In the genomic region with DNA sequence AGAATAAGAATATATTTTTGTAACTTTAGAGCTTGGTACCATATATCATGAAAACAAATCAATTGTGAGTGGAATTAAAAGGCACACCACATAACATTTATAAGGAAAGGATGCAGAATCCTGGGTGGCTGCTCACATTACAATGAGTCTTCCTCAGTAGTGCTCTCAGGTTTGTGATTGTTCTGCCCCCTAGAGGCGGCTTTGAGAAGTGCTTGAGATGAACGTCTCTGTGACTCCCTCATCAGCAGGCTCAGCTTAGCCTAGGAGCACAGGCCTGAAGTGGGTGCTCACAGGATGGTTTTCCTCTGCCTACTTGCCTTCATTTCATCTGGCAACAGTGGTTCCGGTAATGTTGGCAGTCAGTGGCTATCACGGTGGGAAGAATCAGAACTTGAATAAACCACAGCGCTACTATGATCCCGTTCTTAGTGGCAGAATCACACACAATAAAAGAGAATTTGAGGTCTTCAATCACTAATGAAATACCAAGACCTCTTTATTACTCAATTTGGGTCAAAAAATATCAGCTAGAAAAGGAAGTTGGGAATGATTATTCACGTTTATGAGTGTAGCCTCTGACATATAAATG, we compare ENCODE assay signal across 8 cellular contexts. TPM values are rescaled to one million over a fixed set of nuclear protein-coding genes. Genes with fewer than 3 reads are reported as not detected.
DNase-seq lines count a peak whose midpoint lies in the region; FAIRE-seq and TF ChIP-seq lines count a peak whose summit lies in the region.

No MANE protein-coding gene starts in this region.

- TF ChIP-seq CTCF in GM10248 (IDR thresholded peaks at IDR 0.05; ENCODE audit: control extremely low read depth, extremely low read depth, low read depth, missing control alignments): peak; percentile 89
- TF ChIP-seq CTCF in H9 (conservative IDR thresholded peaks at IDR 0.05): peak; percentile 91
- TF ChIP-seq CTCF in glutamatergic neuron (IDR thresholded peaks at IDR 0.05; ENCODE audit: partially characterized antibody, unreplicated experiment): peak; percentile 96

- H3K4me3 Mint-ChIP-seq in H9 (no peak overlapping the region), glutamatergic neuron (ENCODE audit: unreplicated experiment) (no peak overlapping the region)

- H3K27ac ChIP-seq in H9 (ENCODE audit: insufficient read length, low read depth, low read length): no peak overlapping the region

- H3K27ac Mint-ChIP-seq in H9: no peak overlapping the region
- H3K27ac Mint-ChIP-seq in glutamatergic neuron (ENCODE audit: unreplicated experiment): no peak overlapping the region

- no peaks in the 10 kb centered on the region for H3K27me3 ChIP-seq in H9 (ENCODE audit: insufficient read depth, low read length)

- H4K91ac ChIP-seq in H9 (ENCODE audit: insufficient read length, low read depth, low read length): no peak overlapping the region

- H2AFZ ChIP-seq in H9 (ENCODE audit: low read length): no peak overlapping the region

- H2BK12ac ChIP-seq in H9 (ENCODE audit: insufficient read length, low read depth, low read length): no peak overlapping the region

- no peaks in the 10 kb centered on the region for H3K4me1 ChIP-seq in H9 (ENCODE audit: insufficient read depth, low read length)

- H3K79me2 ChIP-seq in H9 (ENCODE audit: insufficient read depth, low read length): no peaks in the 10 kb centered on the region

- H3K4me1 Mint-ChIP-seq in H9 (peaks cover 3 to 7% of the 10 kb centered on the region in 2 experiments), glutamatergic neuron (ENCODE audit: low read depth, unreplicated experiment) (no peaks in the 10 kb centered on the region)

- no peaks in the 10 kb centered on the region for H3K9me3 ChIP-seq in H9 (ENCODE audit: control insufficient read depth, low read depth, low read length)

- H2BK120ac ChIP-seq in H9 (ENCODE audit: low read depth, low read length, poor library complexity, severe bottlenecking): no peak overlapping the region

- no peak overlapping the region for H3K4ac ChIP-seq in H9 (ENCODE audit: low read depth, low read length)

- no peak overlapping the region for H3K14ac ChIP-seq in H9 (ENCODE audit: insufficient read depth, low read length)

- POLR2A ChIA-PET in GM10248 (lab: Yijun Ruan, JAX): no interaction called here

- H3K23me2 ChIP-seq in H9 (ENCODE audit: insufficient read length, low read depth, low read length, poor library complexity, severe bottlenecking): no peaks in the 10 kb centered on the region

- H3K27me3 Mint-ChIP-seq in H9 (ENCODE audit: low read depth): peaks cover 4% of the 10 kb centered on the region; the same call in 1 of the 2 replicates
- no peaks in the 10 kb centered on the region for H3K27me3 Mint-ChIP-seq in glutamatergic neuron (ENCODE audit: unreplicated experiment)

- no CpG with 5 or more reads among the region's 7 CpGs for WGBS in H9 (ENCODE audit: extremely low coverage, insufficient read length, low lambda C conversion rate)

- no peak overlapping the region for H3K9ac ChIP-seq in H9 (ENCODE audit: extremely low read depth, insufficient read length, low read length)

- intact Hi-C loops in posterior vena cava (cut with DNase I): loop anchor here in 1 of 2 donors (10.0 kb wide), 1 partner anchor 168 kb away; no protein-coding TSS in a partner anchor

- FAIRE-seq in urothelium cell line (lab: Jason Lieb, UNC): no peak

- no peaks in the 10 kb centered on the region for H4K20me1 ChIP-seq in H9 (ENCODE audit: control insufficient read depth, insufficient read depth, insufficient read length)

- no peak overlapping the region for H2BK5ac ChIP-seq in H9 (ENCODE audit: insufficient read length, low read length)

- H2BK20ac ChIP-seq in H9 (ENCODE audit: low read depth, low read length, poor library complexity, severe bottlenecking): no peak overlapping the region

- CTCF ChIA-PET in GM10248 (lab: Yijun Ruan, JAX): interaction anchor here (0.6 to 5.5 kb wide), 53 partner anchors 8 to 1848 kb away, joined by 3 to 69 read pairs (median 4); a partner anchor contains a TSS

- no peak overlapping the region for H2AK5ac ChIP-seq in H9 (ENCODE audit: insufficient read length, low read length)

- no peak overlapping the region for H4K5ac ChIP-seq in H9 (ENCODE audit: insufficient read length, low read depth, low read length)

- no peak overlapping the region for H3T11ph ChIP-seq in H9 (ENCODE audit: low read length)

- no peak overlapping the region for H3K18ac ChIP-seq in H9 (ENCODE audit: insufficient read length, low read depth, low read length)

- DNase-seq in GM10248 (ENCODE audit: extremely low spot score): peak; percentile 79
- peak; percentile 86 for DNase-seq in H9
- peak; percentile 63 for DNase-seq in LoVo (ENCODE audit: low spot score)
- peak; percentile 83 for DNase-seq in SHP77 treated with DMSO at 0.1 percent for 48 hours (lab: John Stamatoyannopoulos, UW)
- DNase-seq in activated naive CD4-positive, alpha-beta T cell treated with Interleukin-2 at 50 U/mL for 16 hours: peak; percentile 70
- peak; percentile 87 for DNase-seq in glutamatergic neuron
- DNase-seq in posterior vena cava (ENCODE audit: low spot score): peak; percentile 84
- peak; percentile 61 for DNase-seq in urothelium cell line (ENCODE audit: low spot score)

- no peak overlapping the region for H3K23ac ChIP-seq in H9 (ENCODE audit: insufficient read length, low read depth, low read length)

- no peak overlapping the region for H3K4me2 ChIP-seq in H9 (ENCODE audit: insufficient read depth, insufficient read length, low read length)

- H3K9me3 Mint-ChIP-seq in H9 (peaks cover 11 to 16% of the 10 kb centered on the region in 2 experiments), glutamatergic neuron (ENCODE audit: unreplicated experiment) (peaks cover 9% of the 10 kb centered on the region)

- peaks cover 7 to 16% (median 11%) of the 10 kb centered on the region in 3 experiments; a peak in 6 of 7 replicates for H3K36me3 Mint-ChIP-seq in H9 (ENCODE audit: insufficient read depth in 1 of 3, low read depth in 3 of 3)
- peaks cover 10% of the 10 kb centered on the region for H3K36me3 Mint-ChIP-seq in glutamatergic neuron (ENCODE audit: unreplicated experiment)

- H3K79me1 ChIP-seq in H9 (ENCODE audit: insufficient read depth, low read depth, low read length, poor library complexity, severe bottlenecking): no peaks in the 10 kb centered on the region

- H3K56ac ChIP-seq in H9 (ENCODE audit: insufficient read length, low read depth, low read length): no peak overlapping the region

- no peak overlapping the region for H4K8ac ChIP-seq in H9 (replicated peaks; ENCODE audit: insufficient read length, low read depth, low read length)

- H2BK15ac ChIP-seq in H9 (ENCODE audit: low read depth, low read length): no peak overlapping the region

RNA-seq across cellular contexts. Expression of a gene that starts 38.1 kb away (rescaled TPM):
- total RNA-seq in H9 (2021): 34.0 and 34.1 TPM in 2 replicates
- 16.5 TPM for total RNA-seq in glutamatergic neuron (ENCODE audit: unreplicated experiment)
- total RNA-seq in posterior vena cava: 1 to 10 TPM; 4.2 to 4.5 TPM

RNA-seq across cellular contexts. Expression of a gene that starts 38.2 kb away (rescaled TPM):
- total RNA-seq in H9 (2021) (not detected in 2 replicates), glutamatergic neuron (ENCODE audit: unreplicated experiment) (not detected), posterior vena cava (under 1 TPM in 1 of 2 donors, not detected in 1; 0.56 TPM)
